In the genomic region with DNA sequence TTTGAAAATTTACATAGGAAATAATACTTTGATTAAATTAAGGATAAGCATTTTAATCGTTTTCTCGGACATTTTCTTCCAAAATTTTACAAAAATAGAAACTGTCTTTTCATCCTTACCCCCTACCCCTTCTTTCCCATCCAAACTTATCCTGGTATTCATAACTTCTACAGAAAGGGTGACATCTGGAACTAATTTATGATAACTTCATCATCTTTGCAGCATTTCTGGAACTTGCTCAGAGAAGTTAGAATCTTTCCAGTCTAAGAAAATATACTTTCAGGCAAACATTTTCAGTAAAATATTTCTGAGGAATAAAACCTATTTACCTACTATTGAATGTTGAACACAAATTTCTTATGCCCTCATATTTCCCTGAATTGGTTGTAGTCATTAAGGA, we compare ENCODE assay signal across 1 cellular context.
TF ChIP-seq lines count a peak whose summit lies in the region.

No MANE protein-coding gene starts in this region.

TF ChIP-seq in GM23338, 12 proteins besides CTCF, POLR2A, EP300 and RAD21:
- TF ChIP-seq, protein P1, sequence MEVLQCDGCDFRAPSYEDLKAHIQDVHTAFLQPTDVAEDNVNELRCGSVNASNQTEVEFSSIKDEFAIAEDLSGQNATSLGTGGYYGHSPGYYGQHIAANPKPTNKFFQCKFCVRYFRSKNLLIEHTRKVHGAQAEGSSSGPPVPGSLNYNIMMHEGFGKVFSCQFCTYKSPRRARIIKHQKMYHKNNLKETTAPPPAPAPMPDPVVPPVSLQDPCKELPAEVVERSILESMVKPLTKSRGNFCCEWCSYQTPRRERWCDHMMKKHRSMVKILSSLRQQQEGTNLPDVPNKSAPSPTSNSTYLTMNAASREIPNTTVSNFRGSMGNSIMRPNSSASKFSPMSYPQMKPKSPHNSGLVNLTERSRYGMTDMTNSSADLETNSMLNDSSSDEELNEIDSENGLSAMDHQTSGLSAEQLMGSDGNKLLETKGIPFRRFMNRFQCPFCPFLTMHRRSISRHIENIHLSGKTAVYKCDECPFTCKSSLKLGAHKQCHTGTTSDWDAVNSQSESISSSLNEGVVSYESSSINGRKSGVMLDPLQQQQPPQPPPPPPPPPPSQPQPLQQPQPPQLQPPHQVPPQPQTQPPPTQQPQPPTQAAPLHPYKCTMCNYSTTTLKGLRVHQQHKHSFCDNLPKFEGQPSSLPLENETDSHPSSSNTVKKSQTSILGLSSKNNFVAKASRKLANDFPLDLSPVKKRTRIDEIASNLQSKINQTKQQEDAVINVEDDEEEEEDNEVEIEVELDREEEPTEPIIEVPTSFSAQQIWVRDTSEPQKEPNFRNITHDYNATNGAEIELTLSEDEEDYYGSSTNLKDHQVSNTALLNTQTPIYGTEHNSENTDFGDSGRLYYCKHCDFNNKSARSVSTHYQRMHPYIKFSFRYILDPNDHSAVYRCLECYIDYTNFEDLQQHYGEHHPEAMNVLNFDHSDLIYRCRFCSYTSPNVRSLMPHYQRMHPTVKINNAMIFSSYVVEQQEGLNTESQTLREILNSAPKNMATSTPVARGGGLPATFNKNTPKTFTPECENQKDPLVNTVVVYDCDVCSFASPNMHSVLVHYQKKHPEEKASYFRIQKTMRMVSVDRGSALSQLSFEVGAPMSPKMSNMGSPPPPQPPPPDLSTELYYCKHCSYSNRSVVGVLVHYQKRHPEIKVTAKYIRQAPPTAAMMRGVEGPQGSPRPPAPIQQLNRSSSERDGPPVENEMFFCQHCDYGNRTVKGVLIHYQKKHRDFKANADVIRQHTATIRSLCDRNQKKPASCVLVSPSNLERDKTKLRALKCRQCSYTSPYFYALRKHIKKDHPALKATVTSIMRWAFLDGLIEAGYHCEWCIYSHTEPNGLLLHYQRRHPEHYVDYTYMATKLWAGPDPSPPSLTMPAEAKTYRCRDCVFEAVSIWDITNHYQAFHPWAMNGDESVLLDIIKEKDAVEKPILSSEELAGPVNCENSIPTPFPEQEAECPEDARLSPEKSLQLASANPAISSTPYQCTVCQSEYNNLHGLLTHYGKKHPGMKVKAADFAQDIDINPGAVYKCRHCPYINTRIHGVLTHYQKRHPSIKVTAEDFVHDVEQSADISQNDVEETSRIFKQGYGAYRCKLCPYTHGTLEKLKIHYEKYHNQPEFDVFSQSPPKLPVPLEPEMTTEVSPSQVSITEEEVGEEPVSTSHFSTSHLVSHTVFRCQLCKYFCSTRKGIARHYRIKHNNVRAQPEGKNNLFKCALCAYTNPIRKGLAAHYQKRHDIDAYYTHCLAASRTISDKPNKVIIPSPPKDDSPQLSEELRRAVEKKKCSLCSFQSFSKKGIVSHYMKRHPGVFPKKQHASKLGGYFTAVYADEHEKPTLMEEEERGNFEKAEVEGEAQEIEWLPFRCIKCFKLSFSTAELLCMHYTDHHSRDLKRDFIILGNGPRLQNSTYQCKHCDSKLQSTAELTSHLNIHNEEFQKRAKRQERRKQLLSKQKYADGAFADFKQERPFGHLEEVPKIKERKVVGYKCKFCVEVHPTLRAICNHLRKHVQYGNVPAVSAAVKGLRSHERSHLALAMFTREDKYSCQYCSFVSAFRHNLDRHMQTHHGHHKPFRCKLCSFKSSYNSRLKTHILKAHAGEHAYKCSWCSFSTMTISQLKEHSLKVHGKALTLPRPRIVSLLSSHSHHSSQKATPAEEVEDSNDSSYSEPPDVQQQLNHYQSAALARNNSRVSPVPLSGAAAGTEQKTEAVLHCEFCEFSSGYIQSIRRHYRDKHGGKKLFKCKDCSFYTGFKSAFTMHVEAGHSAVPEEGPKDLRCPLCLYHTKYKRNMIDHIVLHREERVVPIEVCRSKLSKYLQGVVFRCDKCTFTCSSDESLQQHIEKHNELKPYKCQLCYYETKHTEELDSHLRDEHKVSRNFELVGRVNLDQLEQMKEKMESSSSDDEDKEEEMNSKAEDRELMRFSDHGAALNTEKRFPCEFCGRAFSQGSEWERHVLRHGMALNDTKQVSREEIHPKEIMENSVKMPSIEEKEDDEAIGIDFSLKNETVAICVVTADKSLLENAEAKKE (CRISPR knock-in tag; IDR thresholded peaks at IDR 0.05): no peak
- TF ChIP-seq, protein P2, sequence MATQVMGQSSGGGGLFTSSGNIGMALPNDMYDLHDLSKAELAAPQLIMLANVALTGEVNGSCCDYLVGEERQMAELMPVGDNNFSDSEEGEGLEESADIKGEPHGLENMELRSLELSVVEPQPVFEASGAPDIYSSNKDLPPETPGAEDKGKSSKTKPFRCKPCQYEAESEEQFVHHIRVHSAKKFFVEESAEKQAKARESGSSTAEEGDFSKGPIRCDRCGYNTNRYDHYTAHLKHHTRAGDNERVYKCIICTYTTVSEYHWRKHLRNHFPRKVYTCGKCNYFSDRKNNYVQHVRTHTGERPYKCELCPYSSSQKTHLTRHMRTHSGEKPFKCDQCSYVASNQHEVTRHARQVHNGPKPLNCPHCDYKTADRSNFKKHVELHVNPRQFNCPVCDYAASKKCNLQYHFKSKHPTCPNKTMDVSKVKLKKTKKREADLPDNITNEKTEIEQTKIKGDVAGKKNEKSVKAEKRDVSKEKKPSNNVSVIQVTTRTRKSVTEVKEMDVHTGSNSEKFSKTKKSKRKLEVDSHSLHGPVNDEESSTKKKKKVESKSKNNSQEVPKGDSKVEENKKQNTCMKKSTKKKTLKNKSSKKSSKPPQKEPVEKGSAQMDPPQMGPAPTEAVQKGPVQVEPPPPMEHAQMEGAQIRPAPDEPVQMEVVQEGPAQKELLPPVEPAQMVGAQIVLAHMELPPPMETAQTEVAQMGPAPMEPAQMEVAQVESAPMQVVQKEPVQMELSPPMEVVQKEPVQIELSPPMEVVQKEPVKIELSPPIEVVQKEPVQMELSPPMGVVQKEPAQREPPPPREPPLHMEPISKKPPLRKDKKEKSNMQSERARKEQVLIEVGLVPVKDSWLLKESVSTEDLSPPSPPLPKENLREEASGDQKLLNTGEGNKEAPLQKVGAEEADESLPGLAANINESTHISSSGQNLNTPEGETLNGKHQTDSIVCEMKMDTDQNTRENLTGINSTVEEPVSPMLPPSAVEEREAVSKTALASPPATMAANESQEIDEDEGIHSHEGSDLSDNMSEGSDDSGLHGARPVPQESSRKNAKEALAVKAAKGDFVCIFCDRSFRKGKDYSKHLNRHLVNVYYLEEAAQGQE (IDR thresholded peaks at IDR 0.05; ENCODE audit: unreplicated experiment): no peak
